18 cellular contexts compared by ENCODE assay signal in genomic region chr2:156790343-156791034, GRCh38.
DNase-seq lines count a peak whose midpoint lies in the region; ATAC-seq and TF ChIP-seq lines count a peak whose summit lies in the region.
"Had no signal": no experiment of that assay in that cellular context is flagged by ENCODE, and none has a peak within 500 bp of the region (broad histone marks: within the 10 kb centered on the region; RNA-seq: fewer than 3 reads in every experiment).

No MANE protein-coding gene starts in this region.

- CTCF ChIA-PET in PC-3 (lab: Charles Lee), result no interaction called here

- H3K27me3 ChIP-seq in PC-3 (ENCODE audit: low read length), result no peaks in the 10 kb centered on the region
- H3K27me3 ChIP-seq: BLaER1 treated with 17β-estradiol and CSF1 and Interleukin-3, amounts not matched to agents 10 nM and 100 nM had no signal

- TF ChIP-seq CTCF in mucosa of descending colon (IDR thresholded peaks at IDR 0.05) (no peak), PC-3 (conservative IDR thresholded peaks at IDR 0.05; ENCODE audit: low read depth, low read length) (no peak)

- H3K4me2 ChIP-seq in PC-3 (ENCODE audit: low read length), result no peak overlapping the region
- H3K4me2 ChIP-seq: A549; BLaER1 treated with 17β-estradiol and CSF1 and Interleukin-3, amounts not matched to agents 10 nM and 100 nM had no signal

- ATAC-seq in GM18909 (IDR thresholded peaks at IDR 0.05; ENCODE audit: poor library complexity, unreplicated experiment) (peak; percentile 43), HG03432 (IDR thresholded peaks at IDR 0.05; ENCODE audit: unreplicated experiment) (peak; percentile 51), mucosa of descending colon (peak; percentile 55), PC-3 (no peak)
- ATAC-seq: A549; CD8-positive, alpha-beta T cell had no signal

- H3K9me3 ChIP-seq in mucosa of descending colon, result no peaks in the 10 kb centered on the region
- H3K9me3 ChIP-seq in PC-3 (ENCODE audit: low read length), result no peaks in the 10 kb centered on the region
- H3K9me3 ChIP-seq: A549; BLaER1 treated with 17β-estradiol and CSF1 and Interleukin-3, amounts not matched to agents 10 nM and 100 nM; Caco-2 had no signal

- H3F3A ChIP-seq in PC-3 (ENCODE audit: low read length, unreplicated experiment), result no peaks in the 10 kb centered on the region

- no peaks in the 10 kb centered on the region for H3K9me2 ChIP-seq in PC-3 (replicated peaks; ENCODE audit: low read length)

- intact Hi-C loops in mucosa of descending colon (cut with DNase I, micrococcal nuclease), result no loop called here
- intact Hi-C loops in PC-3 (cut with micrococcal nuclease), result no loop called here

- H3K36me3 ChIP-seq in mucosa of descending colon (ENCODE audit: low read depth) (no peaks in the 10 kb centered on the region), PC-3 (ENCODE audit: low read depth, low read length) (no peaks in the 10 kb centered on the region)
- H3K36me3 ChIP-seq: BLaER1 treated with 17β-estradiol and CSF1 and Interleukin-3, amounts not matched to agents 10 nM and 100 nM had no signal

- no peak for DNase-seq in mucosa of descending colon
- DNase-seq in PC-3, result no peak
- no peak for DNase-seq in nucleus accumbens (lab: John Stamatoyannopoulos, UW)
- DNase-seq: AML-193; Caco-2; Calu3; CD4-positive, alpha-beta T cell; CD8-positive, alpha-beta T cell; DMS153; DMS53; DMS79; GF-D8 had no signal

- no peak overlapping the region for H2AFZ ChIP-seq in PC-3 (ENCODE audit: low read length)

- BruUV-seq in PC-3 (replicated peaks; lab: Mats Ljungman, UMichigan), result no TSS peak

- H3K4me3 ChIP-seq in mucosa of descending colon, result no peak overlapping the region
- H3K4me3 ChIP-seq in PC-3 (ENCODE audit: low read length), result no peak overlapping the region
- H3K4me3 ChIP-seq: A549; BLaER1 treated with 17β-estradiol and CSF1 and Interleukin-3, amounts not matched to agents 10 nM and 100 nM had no signal

- no peak overlapping the region for H3K27ac ChIP-seq in PC-3 (ENCODE audit: low read length)
- H3K27ac ChIP-seq: 22Rv1; A549; BLaER1 treated with 17β-estradiol and CSF1 and Interleukin-3, amounts not matched to agents 10 nM and 100 nM; C4-2B had no signal

- H3K79me2 ChIP-seq in PC-3 (ENCODE audit: low read length), result no peaks in the 10 kb centered on the region

- H3K9ac ChIP-seq in PC-3 (ENCODE audit: low read length), result no peak overlapping the region
- H3K9ac ChIP-seq: BLaER1 treated with 17β-estradiol and CSF1 and Interleukin-3, amounts not matched to agents 10 nM and 100 nM had no signal

- POLR2A ChIA-PET in PC-3 (lab: Charles Lee; ENCODE audit: unreplicated experiment), result no interaction called here

- no peaks in the 10 kb centered on the region for H4K20me1 ChIP-seq in PC-3 (ENCODE audit: low read length)
- H4K20me1 ChIP-seq: BLaER1 treated with 17β-estradiol and CSF1 and Interleukin-3, amounts not matched to agents 10 nM and 100 nM had no signal

- no peaks in the 10 kb centered on the region for H3K4me1 ChIP-seq in mucosa of descending colon (ENCODE audit: low read depth)
- H3K4me1 ChIP-seq in PC-3 (ENCODE audit: insufficient read depth, low read length), result peaks cover 9% of the 10 kb centered on the region
- H3K4me1 ChIP-seq: A549; BLaER1 treated with 17β-estradiol and CSF1 and Interleukin-3, amounts not matched to agents 10 nM and 100 nM; Caco-2 had no signal
